36 cellular contexts compared by ENCODE assay signal in genomic region chr17:33401253-33401652, GRCh38.
"Had no signal": no experiment of that assay in that cellular context is flagged by ENCODE, and none has a peak within 500 bp of the region (broad histone marks: within the 10 kb centered on the region; RNA-seq: fewer than 3 reads in every experiment).

No MANE protein-coding gene starts in this region.

- H3K9me3 Mint-ChIP-seq: activated CD4-positive, alpha-beta memory T cell treated with anti-CD3 and anti-CD28 coated beads for 36 hours; activated CD4-positive, alpha-beta T cell treated with anti-CD3 and anti-CD28 coated beads, Interleukin-2, amount 10 ng/mL, durations not matched to agents 24 days and 14 days; activated naive CD4-positive, alpha-beta T cell treated with anti-CD3 and anti-CD28 coated beads for 36 hours; activated naive CD4-positive, alpha-beta T cell treated with anti-CD3 and anti-CD28 coated beads, Interleukin-2, amount 50 U/mL, for 24 hours; activated naive CD8-positive, alpha-beta T cell treated with anti-CD3 and anti-CD28 coated beads for 36 hours; activated naive CD8-positive, alpha-beta T cell treated with anti-CD3 and anti-CD28 coated beads, Interleukin-2, amount 50 U/mL, for 24 hours; activated T-helper 1 cell treated with anti-CD3 and anti-CD28 coated beads, Interleukin-12 subunit alpha, Interleukin-12 subunit beta, Interleukin-2, Interleukin-4 antibody, amounts not matched to agents 30 ng/mL and 10 ng/mL and 1 ng/mL, durations not matched to agents 14 hours and 24 hours and 36 hours; T-helper 2 cell treated with Interferon-gamma antibody and Interleukin-4, amounts not matched to agents 5 μg/mL and 100 μg/mL, for 36 hours had no signal

- H3K27me3 ChIP-seq: adrenal gland, cardiac muscle cell, colonic mucosa had no signal

- H3K4me1 ChIP-seq: adrenal gland, breast epithelium, colonic mucosa, heart left ventricle had no signal

- ATAC-seq: activated CD4-positive, alpha-beta T cell treated with anti-CD3 and anti-CD28 coated beads for 36 hours; activated CD8-positive, alpha-beta memory T cell treated with anti-CD3 and anti-CD28 coated beads, Interleukin-2, amount 10 ng/mL, durations not matched to agents 7 days and 5 days; activated CD8-positive, alpha-beta T cell treated with anti-CD3 and anti-CD28 coated beads, Interleukin-2, amount 10 ng/mL, durations not matched to agents 7 days and 5 days; activated naive CD8-positive, alpha-beta T cell treated with anti-CD3 and anti-CD28 coated beads, Interleukin-2, amount 50 U/mL, for 24 hours; esophagus mucosa; heart left ventricle; T-helper 17 cell had no signal

- H3K36me3 ChIP-seq: adrenal gland, breast epithelium, cardiac muscle cell, colonic mucosa, heart left ventricle, WERI-Rb-1 had no signal

- H3K27me3 Mint-ChIP-seq: activated CD4-positive, alpha-beta T cell treated with anti-CD3 and anti-CD28 coated beads, Interleukin-2, amount 10 ng/mL, durations not matched to agents 24 days and 14 days had no signal

- H3K9me3 ChIP-seq: adrenal gland, breast epithelium, colonic mucosa, heart left ventricle had no signal

- H3K4me3 Mint-ChIP-seq: activated CD4-positive, alpha-beta memory T cell treated with anti-CD3 and anti-CD28 coated beads for 36 hours; activated CD4-positive, alpha-beta T cell treated with anti-CD3 and anti-CD28 coated beads for 36 hours; activated CD4-positive, alpha-beta T cell treated with anti-CD3 and anti-CD28 coated beads, Interleukin-2, amount 10 ng/mL, durations not matched to agents 24 days and 14 days; activated CD8-positive, alpha-beta memory T cell treated with anti-CD3 and anti-CD28 coated beads, Interleukin-2, amount 10 ng/mL, durations not matched to agents 7 days and 5 days; activated CD8-positive, alpha-beta T cell treated with anti-CD3 and anti-CD28 coated beads, Interleukin-2, amount 10 ng/mL, durations not matched to agents 7 days and 5 days; activated naive CD4-positive, alpha-beta T cell treated with anti-CD3 and anti-CD28 coated beads for 36 hours; activated naive CD4-positive, alpha-beta T cell treated with anti-CD3 and anti-CD28 coated beads, Interleukin-2, amount 50 U/mL, for 24 hours; activated naive CD8-positive, alpha-beta T cell treated with anti-CD3 and anti-CD28 coated beads for 36 hours; activated naive CD8-positive, alpha-beta T cell treated with anti-CD3 and anti-CD28 coated beads, Interleukin-2, amount 50 U/mL, for 24 hours; activated T-helper 1 cell treated with anti-CD3 and anti-CD28 coated beads, Interleukin-12 subunit alpha, Interleukin-12 subunit beta, Interleukin-2, Interleukin-4 antibody, amounts not matched to agents 30 ng/mL and 10 ng/mL and 1 ng/mL, durations not matched to agents 14 hours and 24 hours and 36 hours; brain; T-helper 17 cell; T-helper 2 cell treated with Interferon-gamma antibody and Interleukin-4, amounts not matched to agents 5 μg/mL and 100 μg/mL, for 36 hours had no signal

- H3K27ac Mint-ChIP-seq: activated CD4-positive, alpha-beta memory T cell treated with anti-CD3 and anti-CD28 coated beads for 36 hours; activated CD4-positive, alpha-beta T cell treated with anti-CD3 and anti-CD28 coated beads for 36 hours; activated CD4-positive, alpha-beta T cell treated with anti-CD3 and anti-CD28 coated beads, Interleukin-2, amount 10 ng/mL, durations not matched to agents 24 days and 14 days; activated CD8-positive, alpha-beta memory T cell treated with anti-CD3 and anti-CD28 coated beads, Interleukin-2, amount 10 ng/mL, durations not matched to agents 7 days and 5 days; activated CD8-positive, alpha-beta T cell treated with anti-CD3 and anti-CD28 coated beads, Interleukin-2, amount 10 ng/mL, durations not matched to agents 7 days and 5 days; activated naive CD4-positive, alpha-beta T cell treated with anti-CD3 and anti-CD28 coated beads for 36 hours; activated naive CD4-positive, alpha-beta T cell treated with anti-CD3 and anti-CD28 coated beads, Interleukin-2, amount 50 U/mL, for 24 hours; activated naive CD8-positive, alpha-beta T cell treated with anti-CD3 and anti-CD28 coated beads for 36 hours; activated naive CD8-positive, alpha-beta T cell treated with anti-CD3 and anti-CD28 coated beads, Interleukin-2, amount 50 U/mL, for 24 hours; activated T-helper 1 cell treated with anti-CD3 and anti-CD28 coated beads, Interleukin-12 subunit alpha, Interleukin-12 subunit beta, Interleukin-2, Interleukin-4 antibody, amounts not matched to agents 30 ng/mL and 10 ng/mL and 1 ng/mL, durations not matched to agents 14 hours and 24 hours and 36 hours; activated T-helper 2 cell treated with anti-CD3 and anti-CD28 coated beads, Interferon-gamma antibody, Interleukin-2, Interleukin-4, amounts not matched to agents 10 μg/mL and 5 μg/mL and 100 μg/mL, durations not matched to agents 14 hours and 24 hours and 36 hours; brain; T-helper 17 cell; T-helper 2 cell treated with Interferon-gamma antibody and Interleukin-4, amounts not matched to agents 5 μg/mL and 100 μg/mL, for 36 hours had no signal

- H3K4me3 ChIP-seq: adrenal gland, breast epithelium, cardiac muscle cell, colonic mucosa, heart left ventricle had no signal

- DNase-seq: activated CD4-positive, alpha-beta memory T cell treated with anti-CD3 and anti-CD28 coated beads for 36 hours; activated CD4-positive, alpha-beta T cell treated with anti-CD3 and anti-CD28 coated beads for 36 hours; activated CD4-positive, alpha-beta T cell treated with anti-CD3 and anti-CD28 coated beads, Interleukin-2, amount 10 ng/mL, durations not matched to agents 24 days and 14 days; activated CD4-positive, CD25-positive, alpha-beta regulatory T cell; activated CD4-positive, CD25-positive, alpha-beta regulatory T cell treated with anti-CD3 and anti-CD28 coated beads, Interleukin-2, amount 50 U/mL, for 72 hours; activated CD8-positive, alpha-beta memory T cell treated with anti-CD3 and anti-CD28 coated beads, Interleukin-2, amount 10 ng/mL, durations not matched to agents 7 days and 5 days; activated CD8-positive, alpha-beta memory T cell treated with anti-CD3 and anti-CD28 coated beads, Interleukin-2, amount 50 U/mL, for 4 hours; activated CD8-positive, alpha-beta T cell treated with anti-CD3 and anti-CD28 coated beads, Interleukin-2, amount 10 ng/mL, durations not matched to agents 7 days and 5 days; activated effector memory CD4-positive, alpha-beta T cell treated with anti-CD3 and anti-CD28 coated beads, Interleukin-2, amount 50 U/mL, for 16 hours; activated naive CD4-positive, alpha-beta T cell treated with anti-CD3 and anti-CD28 coated beads for 36 hours; activated naive CD8-positive, alpha-beta T cell treated with anti-CD3 and anti-CD28 coated beads for 36 hours; activated naive CD8-positive, alpha-beta T cell treated with anti-CD3 and anti-CD28 coated beads, Interleukin-2, amount 50 U/mL, for 24 hours; activated T-cell treated with anti-CD3 and anti-CD28 coated beads, Interleukin-2, amount 50 U/mL, for 1 hour; activated T-cell treated with anti-CD3 and anti-CD28 coated beads, Interleukin-2, amount 50 U/mL, for 48 hours; adrenal gland; amygdala; aorta; central memory CD4-positive, alpha-beta T cell; cerebellar nuclear complex; colonic mucosa; effector CD8-positive, alpha-beta T cell; foreskin fibroblast; glutamatergic neuron; heart left ventricle; T-helper 1 cell; T-helper 17 cell; T1000; WERI-Rb-1 had no signal

- H3K4me1 Mint-ChIP-seq: activated CD4-positive, alpha-beta T cell treated with anti-CD3 and anti-CD28 coated beads for 36 hours; activated CD4-positive, alpha-beta T cell treated with anti-CD3 and anti-CD28 coated beads, Interleukin-2, amount 10 ng/mL, durations not matched to agents 24 days and 14 days; activated CD8-positive, alpha-beta memory T cell treated with anti-CD3 and anti-CD28 coated beads, Interleukin-2, amount 10 ng/mL, durations not matched to agents 7 days and 5 days; activated naive CD4-positive, alpha-beta T cell treated with anti-CD3 and anti-CD28 coated beads, Interleukin-2, amount 50 U/mL, for 24 hours; activated naive CD8-positive, alpha-beta T cell treated with anti-CD3 and anti-CD28 coated beads for 36 hours; activated naive CD8-positive, alpha-beta T cell treated with anti-CD3 and anti-CD28 coated beads, Interleukin-2, amount 50 U/mL, for 24 hours; brain had no signal

- H3K27ac ChIP-seq: adrenal gland, breast epithelium, cardiac muscle cell, colonic mucosa, heart left ventricle, WERI-Rb-1 had no signal

- H3K36me3 Mint-ChIP-seq: activated CD4-positive, alpha-beta memory T cell treated with anti-CD3 and anti-CD28 coated beads for 36 hours; activated CD8-positive, alpha-beta memory T cell treated with anti-CD3 and anti-CD28 coated beads, Interleukin-2, amount 10 ng/mL, durations not matched to agents 7 days and 5 days; activated naive CD4-positive, alpha-beta T cell treated with anti-CD3 and anti-CD28 coated beads, Interleukin-2, amount 50 U/mL, for 24 hours; activated naive CD8-positive, alpha-beta T cell treated with anti-CD3 and anti-CD28 coated beads for 36 hours; brain had no signal
